ENCODE assay signal across 8 cellular contexts in the genomic region with DNA sequence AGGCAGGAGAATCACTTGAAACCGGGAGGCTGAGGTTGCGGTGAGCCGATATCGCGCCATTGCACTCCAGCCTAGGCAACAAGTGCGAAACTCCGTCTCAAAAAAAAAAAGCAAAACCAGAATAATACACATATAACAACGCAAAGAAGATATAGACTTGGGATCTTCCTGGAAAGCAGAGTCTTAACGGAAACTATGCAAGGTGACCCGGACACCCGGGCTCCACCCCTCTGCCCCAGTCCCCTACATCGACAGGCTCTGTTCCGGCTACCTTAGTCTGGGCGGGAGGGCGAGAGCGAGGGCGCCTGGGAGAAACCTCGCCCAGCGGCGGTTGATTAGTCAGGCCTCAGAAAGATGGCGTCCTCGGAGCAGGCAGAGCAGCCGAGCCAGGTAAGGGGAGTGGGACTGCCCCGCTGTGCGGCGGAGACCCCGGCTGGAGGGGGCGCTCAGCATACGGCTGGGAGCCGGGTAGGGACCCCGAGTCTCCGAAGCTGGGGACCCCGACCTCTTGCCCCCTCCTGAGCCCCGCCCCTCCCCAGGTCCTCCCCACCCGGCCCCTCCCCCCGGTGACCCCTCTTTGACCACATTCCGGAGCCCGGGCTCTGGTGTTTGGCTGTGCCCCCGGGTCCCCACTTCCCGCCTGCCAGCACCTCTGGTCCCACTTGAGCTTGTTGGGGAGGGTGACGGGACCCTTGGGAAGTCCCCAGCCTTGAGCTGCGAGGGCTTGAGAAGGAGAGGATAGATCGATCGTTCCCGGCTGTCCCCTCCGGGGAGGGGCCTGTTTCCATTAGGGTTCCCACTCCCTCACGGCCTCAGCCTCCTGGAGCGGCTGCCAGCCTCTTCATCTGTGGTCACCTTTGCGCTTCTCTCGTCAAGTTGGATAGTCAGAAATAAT. TPM values are rescaled to one million over a fixed set of nuclear protein-coding genes. Genes with fewer than 3 reads are reported as not detected.
DNase-seq lines count a peak whose midpoint lies in the region; ATAC-seq and TF ChIP-seq lines count a peak whose summit lies in the region.

A gene with protein sequence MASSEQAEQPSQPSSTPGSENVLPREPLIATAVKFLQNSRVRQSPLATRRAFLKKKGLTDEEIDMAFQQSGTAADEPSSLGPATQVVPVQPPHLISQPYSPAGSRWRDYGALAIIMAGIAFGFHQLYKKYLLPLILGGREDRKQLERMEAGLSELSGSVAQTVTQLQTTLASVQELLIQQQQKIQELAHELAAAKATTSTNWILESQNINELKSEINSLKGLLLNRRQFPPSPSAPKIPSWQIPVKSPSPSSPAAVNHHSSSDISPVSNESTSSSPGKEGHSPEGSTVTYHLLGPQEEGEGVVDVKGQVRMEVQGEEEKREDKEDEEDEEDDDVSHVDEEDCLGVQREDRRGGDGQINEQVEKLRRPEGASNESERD (plus strand): TSS at position 338 of the 895 bp plus-strand sequence. CDS start 17 bp downstream, at position 355.

- no peaks in the 10 kb centered on the region for H3K27me3 Mint-ChIP-seq in activated T-helper 17 cell treated with anti-CD3 and anti-CD28 coated beads, Interleukin-2, amount 50 U/mL, for 72 hours
- H3K27me3 Mint-ChIP-seq in natural killer cell (ENCODE audit: low read depth in 2 of 2): no peaks in the 10 kb centered on the region

- POLR2A ChIA-PET in RWPE1 (lab: Yijun Ruan, JAX; ENCODE audit: low non-redundant PET): no interaction called here

- peak within 1 kb of the TSS; percentile 98 for H3K4me3 Mint-ChIP-seq in activated T-helper 17 cell treated with anti-CD3 and anti-CD28 coated beads, Interleukin-2, amount 50 U/mL, for 72 hours
- peak within 1 kb of the TSS; percentile 96 for H3K4me3 Mint-ChIP-seq in natural killer cell

- H3K27ac ChIP-seq in RWPE1: peak within 1 kb of the TSS; percentile 80

- intact Hi-C loops in natural killer cell (cut with micrococcal nuclease): loop anchor here (2.0 to 5.0 kb wide), 2 partner anchors 43 to 76 kb away; partner anchors contain the start of genes CENPS and PGD

- H3K4me3 ChIP-seq in fibroblast of pulmonary artery (replicated peaks; ENCODE audit: low read depth, low read length): peak within 1 kb of the TSS; percentile 77

- peak within 1 kb of the TSS; percentile 96 for H3K27ac Mint-ChIP-seq in activated T-helper 17 cell treated with anti-CD3 and anti-CD28 coated beads, Interleukin-2, amount 50 U/mL, for 72 hours
- peak within 1 kb of the TSS; percentile 87 to 93 for H3K27ac Mint-ChIP-seq in natural killer cell

- CTCF ChIA-PET in RWPE1 (lab: Yijun Ruan, JAX): interaction anchor here (0.6 kb wide), 1 partner anchor 17 kb away, joined by 3 read pairs; no protein-coding TSS in a partner anchor

- ATAC-seq in GM21723 (IDR thresholded peaks at IDR 0.05; ENCODE audit: unreplicated experiment) (peak; percentile 64), natural killer cell (peak; percentile 82 to 93 (median 83))
- peak; percentile 92 for ATAC-seq in activated T-helper 17 cell treated with anti-CD3 and anti-CD28 coated beads, Interleukin-2, amount 50 U/mL, for 72 hours (replicated peaks)

- peaks cover 9% of the 10 kb centered on the region for H3K36me3 Mint-ChIP-seq in activated T-helper 17 cell treated with anti-CD3 and anti-CD28 coated beads, Interleukin-2, amount 50 U/mL, for 72 hours (ENCODE audit: low read depth)
- H3K36me3 Mint-ChIP-seq in natural killer cell: no peaks in the 10 kb centered on the region

- peaks cover 13% of the 10 kb centered on the region for H3K4me1 Mint-ChIP-seq in activated T-helper 17 cell treated with anti-CD3 and anti-CD28 coated beads, Interleukin-2, amount 50 U/mL, for 72 hours
- H3K4me1 Mint-ChIP-seq in natural killer cell: peaks cover 41 to 48% of the 10 kb centered on the region in 2 donors

- peak; percentile 69 for DNase-seq in DMS153 (lab: John Stamatoyannopoulos, UW)
- peak; percentile 91 to 95 for DNase-seq in Kasumi-1 (lab: John Stamatoyannopoulos, UW)
- peak; percentile 93 for DNase-seq in RWPE1 (ENCODE audit: low spot score)
- peak; percentile 83 for DNase-seq in fibroblast of pulmonary artery (ENCODE audit: low read depth)
- DNase-seq in natural killer cell: peak; percentile 78
- DNase-seq in stimulated activated naive CD4-positive, alpha-beta T cell (lab: John Stamatoyannopoulos, UW): peak; percentile 64 to 79 (median 74)

- TF ChIP-seq CTCF in RWPE1 (conservative IDR thresholded peaks at IDR 0.05; ENCODE audit: low read depth): no peak
- TF ChIP-seq CTCF in fibroblast of pulmonary artery (IDR thresholded peaks at IDR 0.05; ENCODE audit: low read length, missing control alignments): no peak
- TF ChIP-seq CTCF in natural killer cell (IDR thresholded peaks at IDR 0.05): no peak

- no peaks in the 10 kb centered on the region for H3K9me3 Mint-ChIP-seq in activated T-helper 17 cell treated with anti-CD3 and anti-CD28 coated beads, Interleukin-2, amount 50 U/mL, for 72 hours
- no peaks in the 10 kb centered on the region for H3K9me3 Mint-ChIP-seq in natural killer cell

RNA-seq across cellular contexts. Expression of the gene that starts here (rescaled TPM):
- total RNA-seq in activated T-helper 17 cell treated with anti-CD3 and anti-CD28 coated beads, Interleukin-2, amount 50 U/mL, for 72 hours: 10 to 100 TPM; 18.4 to 21.7 TPM
- total RNA-seq in natural killer cell: 10 to 100 TPM; 21.4 to 27.3 (median 24.1) TPM

Comparison
In these comparisons a context has a peak if more than half of its experiments do, and no peak if none do; other contexts are left out.
1. Peak in every context shown above with its lines: DNase-seq, ATAC-seq, H3K4me3 ChIP-seq and H3K27ac ChIP-seq.